ENCODE assay signal across 11 cellular contexts in genomic region chr2:128520787-128521186, GRCh38.
DNase-seq lines count a peak whose midpoint lies in the region; ATAC-seq lines count a peak whose summit lies in the region.
"Had no signal": no experiment of that assay in that cellular context is flagged by ENCODE, and none has a peak within 500 bp of the region (broad histone marks: within the 10 kb centered on the region; RNA-seq: fewer than 3 reads in every experiment).

No MANE protein-coding gene starts in this region.

- peak; percentile 81 for ATAC-seq in GM18867 (IDR thresholded peaks at IDR 0.05; ENCODE audit: unreplicated experiment)
- ATAC-seq in GM21723 (IDR thresholded peaks at IDR 0.05; ENCODE audit: unreplicated experiment), result peak; percentile 94
- peak; percentile 93 for ATAC-seq in HG03575 (IDR thresholded peaks at IDR 0.05; ENCODE audit: extremely low read depth, insufficient number of reproducible peaks, low FRiP score, unreplicated experiment)
- ATAC-seq: HCT116 had no signal

- H3K9me3 ChIP-seq in MG63, result no peaks in the 10 kb centered on the region

- H3K4me3 ChIP-seq in MG63, result no peak overlapping the region

- DNase-seq in mesenteric fat pad (ENCODE audit: low spot score), result peak; percentile 65
- no peak for DNase-seq in DMS53 treated with DMSO at 0.1 percent for 48 hours (lab: John Stamatoyannopoulos, UW; ENCODE audit: unreplicated experiment)
- no peak for DNase-seq in DMS153 (lab: John Stamatoyannopoulos, UW)
- DNase-seq in MG63, result no peak
- DNase-seq in putamen (ENCODE audit: low spot score), result no peak
- DNase-seq: effector memory CD4-positive, alpha-beta T cell; mesendoderm had no signal

- H3K27me3 ChIP-seq in MG63, result no peaks in the 10 kb centered on the region

- H3K36me3 ChIP-seq in MG63, result no peaks in the 10 kb centered on the region
